ENCODE assay signal across 17 cellular contexts in the genomic region with DNA sequence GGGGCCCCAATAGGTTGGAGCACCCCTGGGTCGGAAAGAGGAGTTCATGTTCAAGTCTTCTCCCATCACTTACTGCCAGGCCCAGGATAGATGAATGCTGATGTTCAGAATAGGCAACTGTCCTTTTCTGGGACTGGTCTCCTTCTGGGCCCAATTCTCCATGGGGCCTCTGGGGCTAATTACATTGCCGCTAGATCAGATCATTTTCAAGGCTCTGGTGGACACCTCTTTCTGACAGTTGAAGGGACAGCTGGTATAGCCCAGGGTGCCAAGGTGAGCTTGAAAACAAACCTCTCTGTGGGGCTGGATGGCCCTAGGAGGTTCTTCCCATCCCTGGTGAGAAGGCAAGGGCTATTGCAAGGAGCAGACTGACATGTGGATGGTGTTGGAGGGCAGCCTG. TPM values are rescaled to one million over a fixed set of nuclear protein-coding genes. Genes with fewer than 3 reads are reported as not detected.
A peak's percentile ranks its signal among the peaks of the same experiment; 100 is the strongest.
DNase-seq lines count a peak whose midpoint lies in the region; ATAC-seq and TF ChIP-seq lines count a peak whose summit lies in the region.
"Had no signal": no experiment of that assay in that cellular context is flagged by ENCODE, and none has a peak within 500 bp of the region (broad histone marks: within the 10 kb centered on the region; RNA-seq: fewer than 3 reads in every experiment).

No MANE protein-coding gene starts in this region.

- ATAC-seq in natural killer cell treated with Interleukin-12 subunit alpha and Interleukin-12 subunit beta and Interleukin-15 and Interleukin-18, amount 100 ng/mL, for 72 hours, result no peak
- ATAC-seq in natural killer cell (no peak), GM18861 (IDR thresholded peaks at IDR 0.05; ENCODE audit: unreplicated experiment) (no peak)
- ATAC-seq in central memory CD8-positive, alpha-beta T cell (replicated peaks; ENCODE audit: extremely low read depth, poor library complexity, severe bottlenecking), result no peak
- ATAC-seq in naive thymus-derived CD4-positive, alpha-beta T cell, result no peak

- H3K27ac ChIP-seq in naive thymus-derived CD4-positive, alpha-beta T cell (ENCODE audit: low read depth, low read length), result no peak overlapping the region
- no peak overlapping the region for H3K27ac ChIP-seq in esophagus muscularis mucosa (replicated peaks in 1 of 4)
- H3K27ac ChIP-seq: KMS-11, VCaP had no signal

- no peak for TF ChIP-seq EP300 in esophagus muscularis mucosa (IDR thresholded peaks at IDR 0.05)

- H3K4me1 ChIP-seq in naive thymus-derived CD4-positive, alpha-beta T cell (ENCODE audit: control insufficient read depth in 2 of 2, insufficient read depth in 2 of 2, low read length in 2 of 2), result peaks cover 11 to 19% of the 10 kb centered on the region in 2 donors
- H3K4me1 ChIP-seq in esophagus muscularis mucosa, result peaks cover 31 to 41% (median 37%) of the 10 kb centered on the region in 4 donors

- H3K27ac Mint-ChIP-seq in natural killer cell treated with Interleukin-12 subunit alpha and Interleukin-12 subunit beta and Interleukin-15 and Interleukin-18, amount 100 ng/mL, for 72 hours, result no peak overlapping the region
- no peak overlapping the region for H3K27ac Mint-ChIP-seq in natural killer cell
- H3K27ac Mint-ChIP-seq in central memory CD8-positive, alpha-beta T cell (ENCODE audit: low read depth), result no peak overlapping the region
- H3K27ac Mint-ChIP-seq in naive thymus-derived CD4-positive, alpha-beta T cell, result peak overlapping the region in 1 of 9 donors; percentile 28
- H3K27ac Mint-ChIP-seq: activated CD4-positive, alpha-beta memory T cell treated with anti-CD3 and anti-CD28 coated beads for 36 hours; activated naive CD8-positive, alpha-beta T cell treated with anti-CD3 and anti-CD28 coated beads, Interleukin-2, amount 10 ng/mL, durations not matched to agents 7 days and 5 days; activated T-cell treated with anti-CD3 and anti-CD28 coated beads, Interleukin-2, amount 50 U/mL, for 24 hours had no signal

- H3K4me3 Mint-ChIP-seq in natural killer cell treated with Interleukin-12 subunit alpha and Interleukin-12 subunit beta and Interleukin-15 and Interleukin-18, amount 100 ng/mL, for 72 hours, result peak overlapping the region; percentile 94
- H3K4me3 Mint-ChIP-seq in natural killer cell, result no peak overlapping the region
- H3K4me3 Mint-ChIP-seq in central memory CD8-positive, alpha-beta T cell, result peak overlapping the region; percentile 83
- peak overlapping the region in 8 of 10 donors; percentile 22 to 95 (median 68) for H3K4me3 Mint-ChIP-seq in naive thymus-derived CD4-positive, alpha-beta T cell

- no peaks in the 10 kb centered on the region for H3K36me3 Mint-ChIP-seq in natural killer cell treated with Interleukin-12 subunit alpha and Interleukin-12 subunit beta and Interleukin-15 and Interleukin-18, amount 100 ng/mL, for 72 hours
- no peaks in the 10 kb centered on the region for H3K36me3 Mint-ChIP-seq in natural killer cell
- peaks cover 9% of the 10 kb centered on the region for H3K36me3 Mint-ChIP-seq in central memory CD8-positive, alpha-beta T cell (ENCODE audit: insufficient read depth)
- H3K36me3 Mint-ChIP-seq in naive thymus-derived CD4-positive, alpha-beta T cell, result peaks cover 0 to 4% (median 0%) of the 10 kb centered on the region in 5 donors
- H3K36me3 Mint-ChIP-seq: activated CD4-positive, alpha-beta memory T cell treated with anti-CD3 and anti-CD28 coated beads for 36 hours had no signal

- no peaks in the 10 kb centered on the region for H3K9me3 ChIP-seq in naive thymus-derived CD4-positive, alpha-beta T cell (ENCODE audit: control insufficient read depth in 2 of 3, low read length in 3 of 3)
- no peaks in the 10 kb centered on the region for H3K9me3 ChIP-seq in esophagus muscularis mucosa
- H3K9me3 ChIP-seq: breast epithelium had no signal

- intact Hi-C loops in natural killer cell (cut with micrococcal nuclease) (no loop called here), esophagus muscularis mucosa (cut with DNase I) (no loop called here)
- intact Hi-C loops in naive thymus-derived CD4-positive, alpha-beta T cell (cut with micrococcal nuclease), result loop anchor here (1.0 to 5.0 kb wide), 3 partner anchors 33 to 138 kb away; partner anchors contain the start of genes DDX23 (in 1 of the 2) and KANSL2 (in 1 of the 2)

- H3K27me3 ChIP-seq in naive thymus-derived CD4-positive, alpha-beta T cell (ENCODE audit: control insufficient read depth in 2 of 2, insufficient read depth in 2 of 2, low read length in 2 of 2), result no peaks in the 10 kb centered on the region
- H3K27me3 ChIP-seq in esophagus muscularis mucosa (no peaks in the 10 kb centered on the region), H7 (ENCODE audit: control insufficient read depth, insufficient read depth, low read length) (peaks cover 52% of the 10 kb centered on the region)
- H3K27me3 ChIP-seq: breast epithelium had no signal

- DNase-seq in natural killer cell treated with Interleukin-12 subunit alpha and Interleukin-12 subunit beta and Interleukin-15 and Interleukin-18, amount 100 ng/mL, for 72 hours (ENCODE audit: low spot score), result no peak
- no peak for DNase-seq in natural killer cell
- DNase-seq in central memory CD8-positive, alpha-beta T cell (ENCODE audit: low spot score in 2 of 2), result no peak
- no peak for DNase-seq in naive thymus-derived CD4-positive, alpha-beta T cell
- no peak for DNase-seq in esophagus muscularis mucosa (ENCODE audit: extremely low spot score)
- no peak for DNase-seq in H7
- DNase-seq in NCI-H2196 (lab: John Stamatoyannopoulos, UW; ENCODE audit: unreplicated experiment), result no peak
- DNase-seq: activated CD4-positive, alpha-beta memory T cell treated with anti-CD3 and anti-CD28 coated beads for 36 hours; activated naive CD8-positive, alpha-beta T cell treated with anti-CD3 and anti-CD28 coated beads, Interleukin-2, amount 10 ng/mL, durations not matched to agents 7 days and 5 days; activated T-cell treated with anti-CD3 and anti-CD28 coated beads, Interleukin-2, amount 50 U/mL, for 24 hours; HCEC 1CT; NCI-H1092; NCI-H510A treated with DMSO at 0.1 percent for 48 hours had no signal

- no peak overlapping the region for H3K4me3 ChIP-seq in naive thymus-derived CD4-positive, alpha-beta T cell (ENCODE audit: low read length)
- H3K4me3 ChIP-seq in esophagus muscularis mucosa, result no peak overlapping the region
- H3K4me3 ChIP-seq in H7 (ENCODE audit: insufficient read depth, low read depth, low read length), result no peak overlapping the region
- H3K4me3 ChIP-seq: breast epithelium had no signal

- TF ChIP-seq CTCF in natural killer cell (IDR thresholded peaks at IDR 0.05), result no peak
- TF ChIP-seq CTCF in esophagus muscularis mucosa (IDR thresholded peaks at IDR 0.05), result no peak

- 95% methylated on average over 2 of the region's 2 CpGs for WGBS in esophagus muscularis mucosa

- POLR2A ChIA-PET in naive thymus-derived CD4-positive, alpha-beta T cell (lab: Charles Lee), result interaction anchor here (0.6 kb wide), 1 partner anchor 316 kb away, joined by 4 read pairs; no protein-coding TSS in a partner anchor

- peaks cover 23 to 26% of the 10 kb centered on the region in 2 donors for H3K4me1 Mint-ChIP-seq in natural killer cell treated with Interleukin-12 subunit alpha and Interleukin-12 subunit beta and Interleukin-15 and Interleukin-18, amount 100 ng/mL, for 72 hours (ENCODE audit: low read depth in 2 of 2)
- H3K4me1 Mint-ChIP-seq in natural killer cell, result peaks cover 11 to 39% of the 10 kb centered on the region in 2 donors
- H3K4me1 Mint-ChIP-seq in central memory CD8-positive, alpha-beta T cell, result peaks cover 57% of the 10 kb centered on the region
- H3K4me1 Mint-ChIP-seq in naive thymus-derived CD4-positive, alpha-beta T cell, result peaks cover 17 to 35% (median 27%) of the 10 kb centered on the region in 7 donors

- H3K9me3 Mint-ChIP-seq in natural killer cell treated with Interleukin-12 subunit alpha and Interleukin-12 subunit beta and Interleukin-15 and Interleukin-18, amount 100 ng/mL, for 72 hours, result no peaks in the 10 kb centered on the region
- H3K9me3 Mint-ChIP-seq in natural killer cell, result no peaks in the 10 kb centered on the region
- no peaks in the 10 kb centered on the region for H3K9me3 Mint-ChIP-seq in central memory CD8-positive, alpha-beta T cell
- no peaks in the 10 kb centered on the region for H3K9me3 Mint-ChIP-seq in naive thymus-derived CD4-positive, alpha-beta T cell
- H3K9me3 Mint-ChIP-seq: activated CD4-positive, alpha-beta memory T cell treated with anti-CD3 and anti-CD28 coated beads for 36 hours; activated naive CD8-positive, alpha-beta T cell treated with anti-CD3 and anti-CD28 coated beads, Interleukin-2, amount 10 ng/mL, durations not matched to agents 7 days and 5 days; activated T-cell treated with anti-CD3 and anti-CD28 coated beads, Interleukin-2, amount 50 U/mL, for 24 hours had no signal

- H3K27me3 Mint-ChIP-seq in natural killer cell treated with Interleukin-12 subunit alpha and Interleukin-12 subunit beta and Interleukin-15 and Interleukin-18, amount 100 ng/mL, for 72 hours, result peaks cover 0 to 9% of the 10 kb centered on the region in 2 donors
- peaks cover 8 to 22% of the 10 kb centered on the region in 2 donors for H3K27me3 Mint-ChIP-seq in natural killer cell (ENCODE audit: low read depth in 2 of 2)
- no peaks in the 10 kb centered on the region for H3K27me3 Mint-ChIP-seq in central memory CD8-positive, alpha-beta T cell
- H3K27me3 Mint-ChIP-seq in naive thymus-derived CD4-positive, alpha-beta T cell, result peaks cover 0 to 37% (median 5%) of the 10 kb centered on the region in 5 donors

- CTCF ChIA-PET in naive thymus-derived CD4-positive, alpha-beta T cell (lab: Charles Lee), result no interaction called here

- TF ChIP-seq POLR2A in esophagus muscularis mucosa (IDR thresholded peaks at IDR 0.05; ENCODE audit: low read depth), result no peak

- no peaks in the 10 kb centered on the region for H3K36me3 ChIP-seq in naive thymus-derived CD4-positive, alpha-beta T cell (ENCODE audit: control insufficient read depth in 2 of 3, insufficient read depth in 3 of 3, low read length in 3 of 3)
- peaks cover 4 to 22% (median 14%) of the 10 kb centered on the region in 4 donors for H3K36me3 ChIP-seq in esophagus muscularis mucosa
- no peaks in the 10 kb centered on the region for H3K36me3 ChIP-seq in H7 (replicated peaks; ENCODE audit: control insufficient read depth, insufficient read depth, low read length)
- H3K36me3 ChIP-seq: breast epithelium had no signal

RNA-seq across cellular contexts. Expression of gene CACNB3, which starts 1.7 kb away (rescaled TPM):
- total RNA-seq in natural killer cell treated with Interleukin-12 subunit alpha and Interleukin-12 subunit beta and Interleukin-15 and Interleukin-18, amount 100 ng/mL, for 72 hours, result 10 to 100 TPM in 1 of 2 donors, 1 to 10 TPM in 1; 6.9 to 10.7 TPM
- total RNA-seq in natural killer cell, result 10 to 100 TPM in 2 of 3 donors, 1 to 10 TPM in 1; 7.2 to 12.4 (median 12.2) TPM
- total RNA-seq in naive thymus-derived CD4-positive, alpha-beta T cell, result 10 to 100 TPM in 1 of 5 experiments, 1 to 10 TPM in 4; 2.2 to 14.7 (median 5.5) TPM
- polyA plus RNA-seq in naive thymus-derived CD4-positive, alpha-beta T cell, result 1 to 10 TPM in 1 of 2 donors, under 1 TPM in 1; 0.89 to 1.5 TPM
- 10 to 100 TPM; 11.6 to 41.0 (median 28.4) TPM for total RNA-seq in esophagus muscularis mucosa
- 3.2 and 4.6 TPM in 2 replicates for total RNA-seq in H7 (2014; rRNA removed; shearing (Covaris generic))

RNA-seq across cellular contexts. Expression of gene ADCY6, which starts 31.1 kb away (rescaled TPM):
- total RNA-seq in natural killer cell treated with Interleukin-12 subunit alpha and Interleukin-12 subunit beta and Interleukin-15 and Interleukin-18, amount 100 ng/mL, for 72 hours, result under 1 TPM; 0.22 to 0.40 TPM
- total RNA-seq in natural killer cell, result 1 to 10 TPM in 1 of 3 donors, under 1 TPM in 2; 0.20 to 1.1 (median 0.31) TPM
- under 1 TPM in 3 of 5 experiments, not detected in 2; 0.07 to 0.22 (median 0.08) TPM for total RNA-seq in naive thymus-derived CD4-positive, alpha-beta T cell
- polyA plus RNA-seq in naive thymus-derived CD4-positive, alpha-beta T cell, result not detected
- total RNA-seq in esophagus muscularis mucosa, result 10 to 100 TPM; 17.9 to 35.5 (median 24.0) TPM
- 7.0 and 7.1 TPM in 2 replicates for total RNA-seq in H7 (2014; rRNA removed; shearing (Covaris generic))
- total RNA-seq: activated naive CD8-positive, alpha-beta T cell treated with anti-CD3 and anti-CD28 coated beads, Interleukin-2, amount 10 ng/mL, durations not matched to agents 7 days and 5 days had no signal

RNA-seq across cellular contexts. Expression of gene DDX23, which starts 32.0 kb away (rescaled TPM):
- 100 to 1,000 TPM; 131 to 162 TPM for total RNA-seq in natural killer cell treated with Interleukin-12 subunit alpha and Interleukin-12 subunit beta and Interleukin-15 and Interleukin-18, amount 100 ng/mL, for 72 hours
- total RNA-seq in natural killer cell (100 to 1,000 TPM in 2 of 3 donors, 10 to 100 TPM in 1; 96.0 to 123 (median 104) TPM), esophagus muscularis mucosa (10 to 100 TPM; 51.1 to 88.3 (median 74.1) TPM)
- total RNA-seq in naive thymus-derived CD4-positive, alpha-beta T cell, result 100 to 1,000 TPM in 3 of 5 experiments, 10 to 100 TPM in 2; 84.0 to 160 (median 127) TPM
- polyA plus RNA-seq in naive thymus-derived CD4-positive, alpha-beta T cell, result 10 to 100 TPM; 32.8 to 65.6 TPM
- total RNA-seq in H7 (2014; rRNA removed; shearing (Covaris generic)), result 101 and 106 TPM in 2 replicates

RNA-seq across cellular contexts. Expression of gene RND1, which starts 45.7 kb away (rescaled TPM):
- total RNA-seq in natural killer cell treated with Interleukin-12 subunit alpha and Interleukin-12 subunit beta and Interleukin-15 and Interleukin-18, amount 100 ng/mL, for 72 hours, result 1 to 10 TPM; 3.4 to 3.7 TPM
- total RNA-seq in natural killer cell, result 1 to 10 TPM; 1.7 to 6.8 (median 5.6) TPM
- 10 to 100 TPM in 1 of 5 experiments, 1 to 10 TPM in 4; 1.1 to 13.5 (median 2.3) TPM for total RNA-seq in naive thymus-derived CD4-positive, alpha-beta T cell
- under 1 TPM; 0.17 to 0.94 TPM for polyA plus RNA-seq in naive thymus-derived CD4-positive, alpha-beta T cell
- 1 to 10 TPM in 1 of 4 donors, under 1 TPM in 2, not detected in 1; 0.29 to 6.5 (median 0.32) TPM for total RNA-seq in esophagus muscularis mucosa
- 0.94 and 3.0 TPM in 2 replicates for total RNA-seq in H7 (2014; rRNA removed; shearing (Covaris generic))

Comparison
In these comparisons a context has a peak if more than half of its experiments do, and no peak if none do; other contexts are left out.
1. intact Hi-C loops: an anchor here in naive thymus-derived CD4-positive, alpha-beta T cell (1.0 to 5.0 kb wide); none called in natural killer cell and esophagus muscularis mucosa.